Comparison of ENCODE assay signal across 8 cellular contexts in the genomic region with DNA sequence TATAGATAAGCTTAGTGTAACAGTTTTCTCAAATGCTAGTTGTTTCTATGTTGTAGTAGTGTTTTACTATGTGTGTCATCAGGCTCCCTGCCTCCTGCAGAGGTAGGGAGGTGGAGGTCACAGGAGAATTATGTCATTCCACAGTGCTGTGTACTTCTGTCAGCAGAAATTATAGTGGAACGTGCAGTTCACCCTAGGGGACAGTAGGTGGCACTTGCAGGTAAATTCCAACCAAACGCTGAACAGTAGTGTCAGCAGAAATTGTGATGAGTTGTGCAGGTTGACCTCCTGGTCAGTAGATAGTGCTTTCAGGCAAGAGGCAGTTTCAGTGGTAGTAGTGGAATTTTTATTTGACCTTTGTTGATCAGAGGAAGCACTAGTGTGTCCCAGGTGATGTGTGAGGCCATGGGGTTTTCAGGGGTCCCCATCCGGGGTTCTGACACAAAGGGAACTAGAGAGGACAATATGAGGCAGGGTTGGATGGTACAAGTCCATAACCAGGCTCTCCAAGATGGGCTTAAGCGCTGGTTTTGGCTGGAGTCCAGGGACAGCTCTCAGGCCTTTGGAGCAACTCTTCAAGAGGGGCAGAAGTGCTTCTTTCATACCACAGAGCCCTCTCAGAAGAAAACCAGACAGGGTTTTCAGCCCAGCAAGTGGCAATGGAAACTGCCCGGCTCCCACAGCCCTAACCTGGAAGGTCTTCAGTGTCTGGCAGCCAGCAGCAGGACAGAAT.
DNase-seq lines count a peak whose midpoint lies in the region; ATAC-seq, FAIRE-seq and TF ChIP-seq lines count a peak whose summit lies in the region.

No MANE protein-coding gene starts in this region.

- no peaks in the 10 kb centered on the region for H3K9me3 ChIP-seq in A549
- H3K9me3 ChIP-seq in RWPE2 (ENCODE audit: severe bottlenecking) = no peaks in the 10 kb centered on the region
- no peaks in the 10 kb centered on the region for H3K9me3 ChIP-seq in endothelial cell of umbilical vein (replicated peaks; ENCODE audit: control insufficient read depth, insufficient read depth, low read length)
- peaks cover 0 to 3% (median 0%) of the 10 kb centered on the region in 3 experiments for H3K9me3 ChIP-seq in naive thymus-derived CD4-positive, alpha-beta T cell (ENCODE audit: control insufficient read depth in 2 of 3, low read length in 3 of 3)

- peaks cover 0 to 8% (median 0%) of the 10 kb centered on the region in 5 donors for H3K27me3 Mint-ChIP-seq in naive thymus-derived CD4-positive, alpha-beta T cell

- TF ChIP-seq CTCF in A549 (IDR thresholded peaks at IDR 0.05) (peak; percentile 43), GM12875 (IDR thresholded peaks at IDR 0.05; ENCODE audit: borderline replicate concordance, insufficient read depth, low read depth, low read length) (peak; percentile 73), RWPE2 (IDR thresholded peaks at IDR 0.05; ENCODE audit: poor library complexity, severe bottlenecking) (peak; percentile 73), endothelial cell of umbilical vein (IDR thresholded peaks at IDR 0.05; ENCODE audit: extremely low read depth in 1 of 2, insufficient read depth in 1 of 2, low read depth in 1 of 2, low read length in 2 of 2) (peak; percentile 12 to 28)

- H3K9ac ChIP-seq in endothelial cell of umbilical vein (replicated peaks; ENCODE audit: extremely low read depth, insufficient read depth, low read length) = no peak overlapping the region

- CTCF ChIA-PET in A549 (lab: Yijun Ruan, JAX) = interaction anchor here (0.6 to 0.8 kb wide), 2 partner anchors 19 to 76 kb away, joined by 3 read pairs; no protein-coding TSS in a partner anchor
- CTCF ChIA-PET in HEK293T (lab: Yijun Ruan, JAX) = interaction anchor here (0.8 kb wide), 1 partner anchor 72 kb away, joined by 3 read pairs; no protein-coding TSS in a partner anchor
- CTCF ChIA-PET in endothelial cell of umbilical vein (lab: Charles Lee) = no interaction called here
- CTCF ChIA-PET in naive thymus-derived CD4-positive, alpha-beta T cell (lab: Charles Lee) = no interaction called here

- H3K36me3 ChIP-seq in RWPE2 (ENCODE audit: low read depth) (no peaks in the 10 kb centered on the region), endothelial cell of umbilical vein (ENCODE audit: control insufficient read depth in 2 of 2, extremely low read depth in 1 of 2, insufficient read depth in 2 of 2, low read length in 2 of 2) (no peaks in the 10 kb centered on the region)
- no peaks in the 10 kb centered on the region for H3K36me3 ChIP-seq in naive thymus-derived CD4-positive, alpha-beta T cell (ENCODE audit: control insufficient read depth in 2 of 3, insufficient read depth in 3 of 3, low read length in 3 of 3)

- H3K4me1 ChIP-seq in A549 (no peaks in the 10 kb centered on the region), RWPE2 (ENCODE audit: insufficient read depth, poor library complexity, severe bottlenecking) (no peaks in the 10 kb centered on the region), endothelial cell of umbilical vein (ENCODE audit: control insufficient read depth, extremely low read depth, insufficient read depth, low read length) (no peaks in the 10 kb centered on the region)
- no peaks in the 10 kb centered on the region for H3K4me1 ChIP-seq in naive thymus-derived CD4-positive, alpha-beta T cell (ENCODE audit: control insufficient read depth in 2 of 2, insufficient read depth in 2 of 2, low read length in 2 of 2)

- H2AFZ ChIP-seq in endothelial cell of umbilical vein (ENCODE audit: low read depth, low read length) = no peak overlapping the region

- peak; percentile 58 to 61; a peak in 4 of 5 replicates for TF ChIP-seq RAD21 in A549 (conservative IDR thresholded peaks at IDR 0.05 in 1 of 2, IDR thresholded peaks at IDR 0.05 in 1 of 2)

- ATAC-seq in A549 (peak; percentile 78 to 86), RWPE2 (ENCODE audit: low read depth) (peak; percentile 81)
- ATAC-seq in naive thymus-derived CD4-positive, alpha-beta T cell = peak; percentile 57

- 25% methylated on average over 5 of the region's 5 CpGs for WGBS in A549 (ENCODE audit: missing lambda C conversion rate)

- no peak overlapping the region for H3K27ac Mint-ChIP-seq in naive thymus-derived CD4-positive, alpha-beta T cell

- H3K4me2 ChIP-seq in A549 = no peak overlapping the region
- no peak overlapping the region for H3K4me2 ChIP-seq in endothelial cell of umbilical vein (ENCODE audit: insufficient read depth, low read length)

- no peaks in the 10 kb centered on the region for H3K4me1 Mint-ChIP-seq in naive thymus-derived CD4-positive, alpha-beta T cell

- no peak overlapping the region for H3K4me3 Mint-ChIP-seq in naive thymus-derived CD4-positive, alpha-beta T cell

- POLR2A ChIA-PET in A549 (lab: Yijun Ruan, JAX) = no interaction called here
- POLR2A ChIA-PET in HEK293T (lab: Yijun Ruan, JAX) = no interaction called here
- POLR2A ChIA-PET in endothelial cell of umbilical vein (lab: Charles Lee) = no interaction called here
- POLR2A ChIA-PET in naive thymus-derived CD4-positive, alpha-beta T cell (lab: Charles Lee) = no interaction called here

- H3K4me3 ChIP-seq in A549 (no peak overlapping the region), GM12875 (ENCODE audit: low read depth, low read length) (no peak overlapping the region), RWPE2 (ENCODE audit: severe bottlenecking) (no peak overlapping the region), endothelial cell of umbilical vein (replicated peaks in 1 of 3; ENCODE audit: insufficient read depth in 1 of 3, low read depth in 1 of 3, low read length in 3 of 3) (no peak overlapping the region)
- no peak overlapping the region for H3K4me3 ChIP-seq in naive thymus-derived CD4-positive, alpha-beta T cell (ENCODE audit: low read length)

- H3K36me3 Mint-ChIP-seq in naive thymus-derived CD4-positive, alpha-beta T cell = no peaks in the 10 kb centered on the region

- no peaks in the 10 kb centered on the region for H3K27me3 ChIP-seq in RWPE2 (ENCODE audit: insufficient read depth, poor library complexity, severe bottlenecking)
- no peaks in the 10 kb centered on the region for H3K27me3 ChIP-seq in endothelial cell of umbilical vein (ENCODE audit: control insufficient read depth in 2 of 2, insufficient read depth in 2 of 2, low read length in 2 of 2)
- no peaks in the 10 kb centered on the region for H3K27me3 ChIP-seq in naive thymus-derived CD4-positive, alpha-beta T cell (ENCODE audit: control insufficient read depth in 2 of 2, insufficient read depth in 2 of 2, low read length in 2 of 2)

- intact Hi-C loops in endothelial cell of umbilical vein (cut with micrococcal nuclease) = no loop called here
- intact Hi-C loops in naive thymus-derived CD4-positive, alpha-beta T cell (cut with micrococcal nuclease) = loop anchor here in 1 of 2 donors (2.0 kb wide), 1 partner anchor 989 kb away; no protein-coding TSS in a partner anchor

- peaks cover 0 to 2% (median 0%) of the 10 kb centered on the region in 11 donors for H3K9me3 Mint-ChIP-seq in naive thymus-derived CD4-positive, alpha-beta T cell

- FAIRE-seq in A549 (lab: Jason Lieb, UNC) = no peak
- no peak for FAIRE-seq in endothelial cell of umbilical vein (lab: Jason Lieb, UNC)

- DNase-seq in A549 (ENCODE audit: low read depth in 1 of 2, low spot score in 1 of 2) = peak; percentile 21 to 66
- DNase-seq in HEK293T (ENCODE audit: extremely low spot score) = peak; percentile 42
- DNase-seq in Kasumi-1 (lab: John Stamatoyannopoulos, UW) = peak; percentile 54 to 64
- no peak for DNase-seq in RWPE2 (ENCODE audit: low spot score)
- DNase-seq in endothelial cell of umbilical vein (ENCODE audit: low read depth, low spot score) = no peak
- peak in 4 of 9 donors; percentile 2 to 23 (median 8) for DNase-seq in naive thymus-derived CD4-positive, alpha-beta T cell
- DNase-seq in 8988T = no peak

- no peak for TF ChIP-seq EP300 in A549 (IDR thresholded peaks at IDR 0.05)

- no TSS peak for BruUV-seq in endothelial cell of umbilical vein (replicated peaks; lab: Mats Ljungman, UMichigan)

- H3K27ac ChIP-seq in A549 (no peak overlapping the region), RWPE2 (ENCODE audit: poor library complexity, severe bottlenecking) (no peak overlapping the region), endothelial cell of umbilical vein (ENCODE audit: insufficient read depth, low read depth, low read length) (no peak overlapping the region)
- no peak overlapping the region for H3K27ac ChIP-seq in naive thymus-derived CD4-positive, alpha-beta T cell (ENCODE audit: low read depth, low read length)

- H4K20me1 ChIP-seq in endothelial cell of umbilical vein (replicated peaks; ENCODE audit: control insufficient read depth, extremely low read depth, insufficient read depth, low read length) = no peaks in the 10 kb centered on the region

- dilution Hi-C loops in endothelial cell of umbilical vein (cut with MboI; ENCODE audit: extremely low pct_ligation_motif_present, low sequenced_read_pairs) = no loop called here

- no peaks in the 10 kb centered on the region for H3K9me1 ChIP-seq in endothelial cell of umbilical vein (replicated peaks; ENCODE audit: control insufficient read depth, extremely low read depth, insufficient read depth, low read length)

- H3K79me2 ChIP-seq in endothelial cell of umbilical vein (ENCODE audit: control insufficient read depth, insufficient read depth, low read length) = no peaks in the 10 kb centered on the region

- TF ChIP-seq POLR2A in A549 (IDR thresholded peaks at IDR 0.05; ENCODE audit: low read length) (no peak), endothelial cell of umbilical vein (IDR thresholded peaks at IDR 0.05; ENCODE audit: low read depth, low read length) (no peak)

TF ChIP-seq in A549, 52 proteins besides CTCF, POLR2A, EP300 and RAD21 (continues in another document):
- peak; percentile 96 for TF ChIP-seq MAFK (IDR thresholded peaks at IDR 0.05; ENCODE audit: partially characterized antibody)
- TF ChIP-seq NR3C1 (IDR thresholded peaks at IDR 0.05) = no peak
- TF ChIP-seq HOXB5 (CRISPR knock-in tag; IDR thresholded peaks at IDR 0.05) = no peak
- no peak for TF ChIP-seq MAZ (IDR thresholded peaks at IDR 0.05; ENCODE audit: borderline replicate concordance, low read depth, low read length)

TF ChIP-seq in HEK293T, 16 proteins besides CTCF, POLR2A, EP300 and RAD21 (continues in another document):
- TF ChIP-seq FOXA1 (IDR thresholded peaks at IDR 0.05) (no peak), ELF4 (IDR thresholded peaks at IDR 0.05) (no peak), FOXK2 (IDR thresholded peaks at IDR 0.05) (no peak), FOXM1 (IDR thresholded peaks at IDR 0.05; ENCODE audit: borderline replicate concordance) (no peak), SUZ12 (IDR thresholded peaks at IDR 0.05) (no peak), ARNT (IDR thresholded peaks at IDR 0.05) (no peak), NFRKB (IDR thresholded peaks at IDR 0.05) (no peak), ZNF384 (IDR thresholded peaks at IDR 0.05) (no peak)

TF ChIP-seq in endothelial cell of umbilical vein, 7 proteins besides CTCF, POLR2A, EP300 and RAD21 (continues in another document):
- TF ChIP-seq MAX (IDR thresholded peaks at IDR 0.05; ENCODE audit: insufficient read depth, insufficient read length) (no peak), MYC (IDR thresholded peaks at IDR 0.05; ENCODE audit: low read depth, low read length) (no peak), POLR2AphosphoS5 (IDR thresholded peaks at IDR 0.05; ENCODE audit: insufficient read depth, low read depth, low read length) (no peak)

Comparison
In these comparisons a context has a peak if more than half of its experiments do, and no peak if none do; other contexts are left out.
1. DNase-seq: peak in A549 (2 of 2), HEK293T (single experiment) and Kasumi-1 (2 of 2); none in RWPE2 (single experiment), endothelial cell of umbilical vein (single experiment) and 8988T (single experiment).
2. CTCF ChIP-seq: peak in every context shown above with its lines; median percentile 73 in GM12875; 73 in RWPE2; 43 in A549; 20 in endothelial cell of umbilical vein.
3. CTCF ChIA-PET loops: an anchor here in A549 (0.6 to 0.8 kb wide) and HEK293T (0.8 kb wide); none called in endothelial cell of umbilical vein and naive thymus-derived CD4-positive, alpha-beta T cell.
4. Peak in every context shown above with its lines, with median percentiles within 50 percentile points of each other: ATAC-seq.